30 cellular contexts compared by ENCODE assay signal in genomic region chrX:123550829-123551228, GRCh38.
"Had no signal": no experiment of that assay in that cellular context is flagged by ENCODE, and none has a peak within 500 bp of the region (broad histone marks: within the 10 kb centered on the region; RNA-seq: fewer than 3 reads in every experiment).

No MANE protein-coding gene starts in this region.

- H3K27me3 Mint-ChIP-seq: progenitor cell of endocrine pancreas; stimulated activated memory B cell treated with anti-CD40 and anti-IgM and Interleukin-4, amounts not matched to agents 10 μg/mL and 1 μg/mL and 100 μg/mL, for 72 hours; stimulated activated naive CD8-positive, alpha-beta T cell treated with anti-CD3 and anti-CD28 coated beads, Interleukin-15, Interleukin-2, amounts not matched to agents 100 ng/mL and 50 ng/mL, for 24 hours had no signal

- FAIRE-seq: urothelium cell line had no signal

- DNase-seq: natural killer cell; occipital lobe; ovary; posterior cingulate gyrus; psoas muscle; right cardiac atrium; spleen; stimulated activated CD4-positive, alpha-beta T cell treated with anti-CD3 and anti-CD28 coated beads, Interleukin-12 subunit alpha, Interleukin-12 subunit beta, amount 100 ng/mL, for 4 hours; stimulated activated CD4-positive, alpha-beta T cell treated with anti-CD3 and anti-CD28 coated beads, Interleukin-1b, Interleukin-23, amount 100 ng/mL, for 48 hours; stimulated activated CD4-positive, alpha-beta T cell treated with anti-CD3 and anti-CD28 coated beads, Interleukin-4, amount 100 ng/mL, for 1 hour; stimulated activated CD4-positive, alpha-beta T cell treated with anti-CD3 and anti-CD28 coated beads, Interleukin-4, amount 100 ng/mL, for 4 hours; stimulated activated CD8-positive, alpha-beta memory T cell treated with anti-CD3 and anti-CD28 coated beads, Interleukin-4, amount 100 ng/mL, for 48 hours; stimulated activated naive CD4-positive, alpha-beta T cell; stomach; thyroid gland; trophoblast cell; upper lobe of left lung had no signal

- H3K9ac ChIP-seq: neural progenitor cell, parathyroid adenoma had no signal

- H2AFZ ChIP-seq: neural progenitor cell, parathyroid adenoma had no signal

- H3K9me3 ChIP-seq: ovary, psoas muscle, thoracic aorta, thyroid gland, tibial nerve, upper lobe of left lung, vagina had no signal

- H3K4me1 ChIP-seq: neural progenitor cell, parathyroid adenoma, psoas muscle, spleen, stomach, thyroid gland, tibial nerve, upper lobe of left lung, vagina had no signal

- H3K36me3 Mint-ChIP-seq: natural killer cell; neural progenitor cell; stimulated activated memory B cell treated with anti-CD40 and anti-IgM and Interleukin-4, amounts not matched to agents 10 μg/mL and 1 μg/mL and 100 μg/mL, for 72 hours had no signal

- H3K27ac ChIP-seq: neural progenitor cell, ovary, parathyroid adenoma, psoas muscle, skin epidermis, spleen, stomach, thoracic aorta, thyroid gland, tibial nerve, upper lobe of left lung, vagina had no signal

- H3K4me3 ChIP-seq: neural progenitor cell, ovary, psoas muscle, skin epidermis, smooth muscle cell, spleen, stomach, thoracic aorta, thyroid gland, tibial nerve, upper lobe of left lung, vagina had no signal

- H3K27me3 ChIP-seq: neural progenitor cell, ovary, spleen, stomach, thyroid gland, tibial nerve, upper lobe of left lung, vagina had no signal

- ATAC-seq: natural killer cell; psoas muscle; right cardiac atrium; sciatic nerve; stimulated activated memory B cell treated with anti-CD40 and anti-IgM and Interleukin-4, amounts not matched to agents 10 μg/mL and 1 μg/mL and 100 μg/mL, for 72 hours had no signal

- H3K79me2 ChIP-seq: parathyroid adenoma had no signal

- H3K9me3 Mint-ChIP-seq: natural killer cell; stimulated activated naive CD8-positive, alpha-beta T cell treated with anti-CD3 and anti-CD28 coated beads, Interleukin-15, Interleukin-2, amounts not matched to agents 100 ng/mL and 50 ng/mL, for 24 hours had no signal

- H3K36me3 ChIP-seq: neural progenitor cell, ovary, spleen, stomach, thoracic aorta, thyroid gland, tibial nerve, upper lobe of left lung, vagina had no signal

- H3K4me2 ChIP-seq: neural progenitor cell, smooth muscle cell had no signal

- H3K27ac Mint-ChIP-seq: natural killer cell; nephron; neural progenitor cell; progenitor cell of endocrine pancreas; stimulated activated memory B cell treated with anti-CD40 and anti-IgM and Interleukin-4, amounts not matched to agents 10 μg/mL and 1 μg/mL and 100 μg/mL, for 72 hours; stimulated activated naive CD8-positive, alpha-beta T cell treated with anti-CD3 and anti-CD28 coated beads, Interleukin-15, Interleukin-2, amounts not matched to agents 100 ng/mL and 50 ng/mL, for 24 hours had no signal

- H3K4me3 Mint-ChIP-seq: natural killer cell; nephron; neural progenitor cell; stimulated activated memory B cell treated with anti-CD40 and anti-IgM and Interleukin-4, amounts not matched to agents 10 μg/mL and 1 μg/mL and 100 μg/mL, for 72 hours; stimulated activated naive CD8-positive, alpha-beta T cell treated with anti-CD3 and anti-CD28 coated beads, Interleukin-15, Interleukin-2, amounts not matched to agents 100 ng/mL and 50 ng/mL, for 24 hours had no signal

- H3K4me1 Mint-ChIP-seq: natural killer cell; nephron; neural progenitor cell; stimulated activated memory B cell treated with anti-CD40 and anti-IgM and Interleukin-4, amounts not matched to agents 10 μg/mL and 1 μg/mL and 100 μg/mL, for 72 hours had no signal
